8 cellular contexts compared by ENCODE assay signal in the genomic region with DNA sequence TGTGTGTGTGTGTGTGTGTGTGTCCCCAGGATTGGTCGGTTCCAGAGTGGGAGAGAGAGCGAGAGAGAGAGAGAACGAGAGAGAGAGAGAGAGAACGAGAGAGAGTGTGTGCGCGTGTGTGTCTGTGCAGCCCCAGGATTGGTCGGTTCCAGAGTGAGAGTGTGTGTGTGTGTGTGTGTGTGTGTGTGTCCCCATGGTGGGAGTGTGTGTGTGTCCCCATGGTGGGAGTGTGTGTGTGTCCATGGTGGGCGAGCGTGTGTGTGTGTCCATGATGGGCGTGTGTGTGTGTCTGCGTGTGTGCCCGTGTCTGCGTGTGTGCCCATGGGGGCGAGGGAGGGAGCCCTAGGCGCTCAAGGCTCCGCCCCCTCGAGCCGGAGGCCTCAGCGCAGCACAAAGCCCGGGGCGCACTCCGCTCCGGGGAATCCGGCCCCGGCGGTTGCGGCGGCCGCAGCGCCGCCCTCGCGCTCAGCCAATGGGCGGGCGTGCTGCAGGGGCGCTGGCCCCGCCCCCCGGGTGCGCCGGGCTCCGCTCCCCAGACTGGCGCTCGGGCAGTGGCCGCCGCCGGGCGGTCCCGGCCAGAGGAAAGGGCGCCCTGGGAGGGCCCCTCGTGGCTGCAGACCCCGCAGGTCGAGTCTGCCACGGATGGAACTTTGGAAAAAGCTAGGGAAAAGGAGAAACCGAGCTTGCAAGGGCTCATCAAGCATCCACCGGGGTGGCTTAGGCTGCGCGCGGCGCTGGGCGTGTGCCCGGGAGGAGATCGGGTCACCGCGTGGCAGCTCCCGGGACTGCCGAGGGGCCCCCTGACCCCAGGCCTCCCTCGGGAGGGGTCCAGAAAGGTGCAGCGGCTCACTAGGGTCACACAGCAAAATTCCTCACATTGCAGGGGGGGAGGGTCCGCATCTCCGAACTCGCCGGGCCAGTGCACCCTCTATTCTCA.
DNase-seq lines count a peak whose midpoint lies in the region; ATAC-seq and TF ChIP-seq lines count a peak whose summit lies in the region.

No MANE protein-coding gene starts in this region.

- H3K4me3 Mint-ChIP-seq in progenitor cell of endocrine pancreas (ENCODE audit: low read depth): peak overlapping the region; percentile 74

- no peaks in the 10 kb centered on the region for H3K4me1 ChIP-seq in upper lobe of right lung

- peak overlapping the region; percentile 75 for H3K4me3 ChIP-seq in upper lobe of right lung

- H3K9me3 ChIP-seq in upper lobe of right lung: no peaks in the 10 kb centered on the region

- peaks cover 27% of the 10 kb centered on the region for H3K4me1 Mint-ChIP-seq in progenitor cell of endocrine pancreas (ENCODE audit: low read depth)

- intact Hi-C loops in left ventricle myocardium superior (cut with micrococcal nuclease) (no loop called here), upper lobe of right lung (cut with DNase I) (loop anchor here (10.0 kb wide), 1 partner anchor 97 kb away; a partner anchor contains a TSS)

- H3K36me3 ChIP-seq in upper lobe of right lung: no peaks in the 10 kb centered on the region

- H3K36me3 Mint-ChIP-seq in progenitor cell of endocrine pancreas (ENCODE audit: insufficient read depth): peaks cover 1% of the 10 kb centered on the region

- H3K27me3 Mint-ChIP-seq in progenitor cell of endocrine pancreas: no peaks in the 10 kb centered on the region

- TF ChIP-seq CTCF in GM12874 (IDR thresholded peaks at IDR 0.05; ENCODE audit: insufficient read depth, low read depth, low read length): peak; percentile 35; the same call in 1 of the 2 replicates
- TF ChIP-seq CTCF in progenitor cell of endocrine pancreas (IDR thresholded peaks at IDR 0.05; ENCODE audit: unreplicated experiment): peak; percentile 52
- TF ChIP-seq CTCF in upper lobe of right lung (IDR thresholded peaks at IDR 0.05): peak; percentile 32

- peak; percentile 76 for ATAC-seq in HG02610 (IDR thresholded peaks at IDR 0.05; ENCODE audit: unreplicated experiment)
- ATAC-seq in left ventricle myocardium superior: peak; percentile 91
- peak; percentile 97 for ATAC-seq in upper lobe of right lung

- H3K9me3 Mint-ChIP-seq in progenitor cell of endocrine pancreas (ENCODE audit: low read depth): peaks cover 3% of the 10 kb centered on the region

- peak overlapping the region; percentile 97 for H3K27ac Mint-ChIP-seq in progenitor cell of endocrine pancreas

- no peaks in the 10 kb centered on the region for H3K27me3 ChIP-seq in upper lobe of right lung

- DNase-seq in NCI-H1092 treated with DMSO at 0.1 percent for 48 hours (lab: John Stamatoyannopoulos, UW) (peak; percentile 79), T-helper 1 cell (peak; percentile 79 to 93 (median 84)), amniotic stem cell (lab: John Stamatoyannopoulos, UW) (peak; percentile 83), left ventricle myocardium superior (peak; percentile 97), progenitor cell of endocrine pancreas (ENCODE audit: low spot score, unreplicated experiment) (peak; percentile 88), upper lobe of right lung (peak; percentile 96)

- H3K27ac ChIP-seq in upper lobe of right lung: peak overlapping the region; percentile 45

Comparison
In these comparisons a context has a peak if more than half of its experiments do, and no peak if none do; other contexts are left out.
1. Peak in every context shown above with its lines: DNase-seq, ATAC-seq, H3K4me3 ChIP-seq and H3K27ac ChIP-seq.